ENCODE assay signal across 14 cellular contexts in the genomic region with DNA sequence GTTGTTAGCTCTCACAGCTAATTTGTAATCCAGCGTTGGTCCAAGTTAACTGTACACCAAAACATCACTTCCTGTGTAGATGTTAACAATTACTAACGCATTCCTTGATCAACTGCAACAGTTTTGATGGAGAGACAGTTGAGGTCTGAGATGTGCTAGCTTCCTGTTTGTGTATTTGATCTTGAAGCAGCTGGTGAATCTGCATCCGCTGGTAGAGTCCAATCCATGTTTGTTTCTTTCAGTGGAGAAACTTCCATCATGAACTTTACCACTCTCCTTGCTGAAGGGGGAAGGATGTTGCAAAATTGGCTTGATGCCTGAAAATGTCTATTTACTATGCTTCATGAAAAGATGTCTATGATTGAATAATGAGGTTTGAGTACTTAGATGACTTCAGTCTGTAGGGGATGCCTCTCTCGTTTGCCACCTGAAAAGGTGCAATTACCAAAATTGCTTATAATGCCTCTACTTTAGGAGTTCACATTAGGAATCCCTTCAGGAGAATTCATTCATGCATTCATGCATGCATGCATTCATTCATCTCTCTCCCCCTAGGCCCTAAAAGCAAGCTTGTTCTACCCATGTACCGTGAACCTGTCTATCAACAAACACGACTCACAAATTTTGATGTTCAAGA. TPM values are rescaled to one million over a fixed set of nuclear protein-coding genes. Genes with fewer than 3 reads are reported as not detected.
DNase-seq lines count a peak whose midpoint lies in the region; ATAC-seq and TF ChIP-seq lines count a peak whose summit lies in the region.
"Had no signal": no experiment of that assay in that cellular context is flagged by ENCODE, and none has a peak within 500 bp of the region (broad histone marks: within the 10 kb centered on the region; RNA-seq: fewer than 3 reads in every experiment).

No MANE protein-coding gene starts in this region.

- H3K4me1 Mint-ChIP-seq in activated CD4-positive, alpha-beta T cell treated with anti-CD3 and anti-CD28 coated beads for 36 hours = peaks cover 8% of the 10 kb centered on the region
- no peaks in the 10 kb centered on the region for H3K4me1 Mint-ChIP-seq in nephron progenitor cell

- H3K4me3 Mint-ChIP-seq in activated CD4-positive, alpha-beta T cell treated with anti-CD3 and anti-CD28 coated beads for 36 hours = no peak overlapping the region
- H3K4me3 Mint-ChIP-seq in nephron progenitor cell = no peak overlapping the region

- H3K27ac Mint-ChIP-seq in activated CD4-positive, alpha-beta T cell treated with anti-CD3 and anti-CD28 coated beads for 36 hours = no peak overlapping the region
- H3K27ac Mint-ChIP-seq in nephron progenitor cell = peak overlapping the region; percentile 36

- POLR2A ChIA-PET in activated CD4-positive, alpha-beta T cell treated with anti-CD3 and anti-CD28 coated beads for 36 hours (lab: Charles Lee) = no interaction called here

- H3K36me3 ChIP-seq in BLaER1 treated with 17β-estradiol and CSF1 and Interleukin-3, amounts not matched to agents 10 nM and 100 nM = peaks cover 0 to 9% (median 0%) of the 10 kb centered on the region in 11 experiments; a peak in 2 of 22 replicates
- no peaks in the 10 kb centered on the region for H3K36me3 ChIP-seq in effector memory CD4-positive, alpha-beta T cell (ENCODE audit: control insufficient read depth, insufficient read depth, low read length)

- no peak for TF ChIP-seq CTCF in nephron progenitor cell (IDR thresholded peaks at IDR 0.05)

- no peaks in the 10 kb centered on the region for H3K27me3 Mint-ChIP-seq in activated CD4-positive, alpha-beta T cell treated with anti-CD3 and anti-CD28 coated beads for 36 hours
- no peaks in the 10 kb centered on the region for H3K27me3 Mint-ChIP-seq in nephron progenitor cell (ENCODE audit: low read depth, poor library complexity)

- peak overlapping the region in 8 of 11 experiments; percentile 45 to 77 (median 69); a peak in 14 of 22 replicates for H3K9ac ChIP-seq in BLaER1 treated with 17β-estradiol and CSF1 and Interleukin-3, amounts not matched to agents 10 nM and 100 nM

- peak overlapping the region in 10 of 11 experiments; percentile 7 to 80 (median 63); a peak in 19 of 22 replicates for H3K4me2 ChIP-seq in BLaER1 treated with 17β-estradiol and CSF1 and Interleukin-3, amounts not matched to agents 10 nM and 100 nM
- H3K4me2 ChIP-seq: A549, PC-9 had no signal

- intact Hi-C loops in activated CD4-positive, alpha-beta T cell treated with anti-CD3 and anti-CD28 coated beads for 36 hours (cut with DNase I, micrococcal nuclease) = no loop called here

- H3K9me3 Mint-ChIP-seq in activated CD4-positive, alpha-beta T cell treated with anti-CD3 and anti-CD28 coated beads for 36 hours (ENCODE audit: low read depth) = no peaks in the 10 kb centered on the region
- H3K9me3 Mint-ChIP-seq in nephron progenitor cell = no peaks in the 10 kb centered on the region

- ATAC-seq in activated CD4-positive, alpha-beta T cell treated with anti-CD3 and anti-CD28 coated beads for 36 hours = peak; percentile 51

- no peak for DNase-seq in activated CD4-positive, alpha-beta T cell treated with anti-CD3 and anti-CD28 coated beads for 36 hours
- DNase-seq in activated CD4-positive, alpha-beta T cell treated with anti-CD3 and anti-CD28 coated beads for 1 hour = no peak
- DNase-seq in NCI-H2227 treated with DMSO at 0.1 percent for 48 hours (lab: John Stamatoyannopoulos, UW) (peak; percentile 61), nephron progenitor cell (no peak), MV-4-11 (lab: John Stamatoyannopoulos, UW) (no peak)
- DNase-seq in effector memory CD4-positive, alpha-beta T cell = no peak
- DNase-seq: C1 segment of cervical spinal cord, KBM-7, NCI-H2081, PC-9, SIG-M5 had no signal

- 0 out of 20 replicates have a peak overlapping the region, but pooled peaks of 1 of the 10 experiments have one; percentile 4 for H3K4me3 ChIP-seq in BLaER1 treated with 17β-estradiol and CSF1 and Interleukin-3, amounts not matched to agents 10 nM and 100 nM
- no peak overlapping the region for H3K4me3 ChIP-seq in effector memory CD4-positive, alpha-beta T cell (ENCODE audit: insufficient read depth, low read depth, low read length, poor library complexity, severe bottlenecking)
- H3K4me3 ChIP-seq: A549, PC-9 had no signal

- H3K27me3 ChIP-seq in BLaER1 treated with 17β-estradiol and CSF1 and Interleukin-3, amounts not matched to agents 10 nM and 100 nM = no peaks in the 10 kb centered on the region
- H3K27me3 ChIP-seq in effector memory CD4-positive, alpha-beta T cell (replicated peaks; ENCODE audit: control insufficient read depth, insufficient read depth, low read length, poor library complexity, severe bottlenecking) = no peaks in the 10 kb centered on the region

- H4K20me1 ChIP-seq in BLaER1 treated with 17β-estradiol and CSF1 and Interleukin-3, amounts not matched to agents 10 nM and 100 nM = no peaks in the 10 kb centered on the region

- CTCF ChIA-PET in activated CD4-positive, alpha-beta T cell treated with anti-CD3 and anti-CD28 coated beads for 36 hours (lab: Charles Lee) = interaction anchor here (0.6 to 0.7 kb wide), 2 partner anchors 72 to 477 kb away, joined by 3 to 5 read pairs; no protein-coding TSS in a partner anchor

- peaks cover 7 to 42% (median 35%) of the 10 kb centered on the region in 10 experiments; a peak in 19 of 20 replicates for H3K4me1 ChIP-seq in BLaER1 treated with 17β-estradiol and CSF1 and Interleukin-3, amounts not matched to agents 10 nM and 100 nM
- H3K4me1 ChIP-seq in effector memory CD4-positive, alpha-beta T cell (ENCODE audit: control insufficient read depth, insufficient read depth, low read length, poor library complexity, severe bottlenecking) = no peaks in the 10 kb centered on the region
- H3K4me1 ChIP-seq: A549 had no signal

- H3K27ac ChIP-seq in BLaER1 treated with 17β-estradiol and CSF1 and Interleukin-3, amounts not matched to agents 10 nM and 100 nM = peak overlapping the region in 9 of 11 experiments; percentile 33 to 90 (median 85); a peak in 17 of 22 replicates
- H3K27ac ChIP-seq in effector memory CD4-positive, alpha-beta T cell (ENCODE audit: insufficient read depth, low read length, poor library complexity, severe bottlenecking) = no peak overlapping the region
- H3K27ac ChIP-seq: A549, PC-9, RWPE1 had no signal

- H3K9me3 ChIP-seq in BLaER1 treated with 17β-estradiol and CSF1 and Interleukin-3, amounts not matched to agents 10 nM and 100 nM (replicated peaks in 1 of 11) = peaks cover 6 to 31% (median 16%) of the 10 kb centered on the region in 11 experiments; a peak in 19 of 22 replicates
- H3K9me3 ChIP-seq in effector memory CD4-positive, alpha-beta T cell (ENCODE audit: control insufficient read depth, low read length) = no peaks in the 10 kb centered on the region
- H3K9me3 ChIP-seq: A549 had no signal

- no peaks in the 10 kb centered on the region for H3K36me3 Mint-ChIP-seq in activated CD4-positive, alpha-beta T cell treated with anti-CD3 and anti-CD28 coated beads for 36 hours (ENCODE audit: low read depth)
- H3K36me3 Mint-ChIP-seq in nephron progenitor cell (ENCODE audit: low read depth) = peaks cover 31% of the 10 kb centered on the region

RNA-seq across cellular contexts. Expression of gene ZKSCAN2, which starts 39.6 kb away (rescaled TPM):
- 1 to 10 TPM; 5.5 to 5.6 TPM for total RNA-seq in activated CD4-positive, alpha-beta T cell treated with anti-CD3 and anti-CD28 coated beads for 36 hours
